In the genomic region with DNA sequence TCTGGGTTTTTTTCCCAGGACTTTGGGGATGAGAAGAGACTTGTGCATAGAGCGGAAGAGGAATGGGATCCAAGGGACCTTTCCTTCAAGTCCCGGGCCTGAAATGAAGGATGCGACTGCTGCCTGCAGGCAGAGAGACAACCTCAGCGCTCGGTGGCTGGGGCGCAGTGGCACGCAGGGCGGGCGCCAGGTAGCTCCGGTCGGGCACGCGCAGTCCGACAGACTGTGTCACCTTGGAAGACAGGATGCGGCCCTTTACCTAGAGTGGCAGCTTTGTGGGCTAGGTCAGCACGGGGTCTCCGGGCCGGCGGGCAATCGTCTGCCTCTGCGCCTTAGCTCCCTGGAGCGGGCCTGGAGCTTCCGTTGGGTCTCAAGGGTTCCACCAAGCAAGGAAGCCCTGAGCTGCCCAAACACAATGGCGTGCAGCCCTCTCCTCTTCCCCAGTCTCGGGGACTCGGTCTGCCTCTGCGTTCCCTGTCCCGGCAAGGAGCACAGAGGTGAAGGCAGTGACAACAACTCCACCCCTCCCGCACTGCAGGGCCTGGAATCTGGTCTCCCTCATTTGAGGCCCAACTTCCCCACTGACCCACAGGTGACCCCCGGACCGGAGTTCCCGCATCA, we compare ENCODE assay signal across 32 cellular contexts. TPM values are rescaled to one million over a fixed set of nuclear protein-coding genes. Genes with fewer than 3 reads are reported as not detected.
DNase-seq lines count a peak whose midpoint lies in the region; ATAC-seq and TF ChIP-seq lines count a peak whose summit lies in the region.
"Had no signal": no experiment of that assay in that cellular context is flagged by ENCODE, and none has a peak within 500 bp of the region (broad histone marks: within the 10 kb centered on the region; RNA-seq: fewer than 3 reads in every experiment).

No MANE protein-coding gene starts in this region.

- H3K36me3 Mint-ChIP-seq in brain: no peaks in the 10 kb centered on the region
- peaks cover 9 to 10% of the 10 kb centered on the region in 2 donors for H3K36me3 Mint-ChIP-seq in stimulated activated naive B cell treated with anti-CD40 and anti-IgM and Interleukin-4, amounts not matched to agents 10 μg/mL and 1 μg/mL and 100 μg/mL, for 72 hours
- H3K36me3 Mint-ChIP-seq in activated CD4-positive, alpha-beta memory T cell treated with anti-CD3 and anti-CD28 coated beads, Interleukin-2, amount 10 ng/mL, durations not matched to agents 7 days and 5 days (ENCODE audit: low read depth): peaks cover 16% of the 10 kb centered on the region
- H3K36me3 Mint-ChIP-seq: activated CD4-positive, alpha-beta memory T cell treated with anti-CD3 and anti-CD28 coated beads for 36 hours had no signal

- H3K4me2 ChIP-seq in SK-N-SH: no peak overlapping the region
- H3K4me2 ChIP-seq: smooth muscle cell had no signal

- H3K27me3 Mint-ChIP-seq in brain: peaks cover 100% of the 10 kb centered on the region
- H3K27me3 Mint-ChIP-seq in stimulated activated naive B cell treated with anti-CD40 and anti-IgM and Interleukin-4, amounts not matched to agents 10 μg/mL and 1 μg/mL and 100 μg/mL, for 72 hours: peaks cover 86 to 96% of the 10 kb centered on the region in 2 donors
- peaks cover 89% of the 10 kb centered on the region for H3K27me3 Mint-ChIP-seq in activated CD4-positive, alpha-beta memory T cell treated with anti-CD3 and anti-CD28 coated beads, Interleukin-2, amount 10 ng/mL, durations not matched to agents 7 days and 5 days

- H3K9me3 ChIP-seq in SK-N-SH: no peaks in the 10 kb centered on the region
- H3K9me3 ChIP-seq in iPS-18c (ENCODE audit: control insufficient read depth, insufficient read depth, low read length): peaks cover 7% of the 10 kb centered on the region
- H3K9me3 ChIP-seq: body of pancreas, SJSA1, thyroid gland had no signal

- H3K9me3 Mint-ChIP-seq in brain: peaks cover 7 to 22% (median 14%) of the 10 kb centered on the region in 5 experiments
- H3K9me3 Mint-ChIP-seq in stimulated activated naive B cell treated with anti-CD40 and anti-IgM and Interleukin-4, amounts not matched to agents 10 μg/mL and 1 μg/mL and 100 μg/mL, for 72 hours: peaks cover 0 to 3% of the 10 kb centered on the region in 2 donors
- H3K9me3 Mint-ChIP-seq in activated CD4-positive, alpha-beta memory T cell treated with anti-CD3 and anti-CD28 coated beads, Interleukin-2, amount 10 ng/mL, durations not matched to agents 7 days and 5 days: peaks cover 2% of the 10 kb centered on the region
- H3K9me3 Mint-ChIP-seq: activated CD4-positive, alpha-beta memory T cell treated with anti-CD3 and anti-CD28 coated beads for 36 hours; CD4-positive, alpha-beta T cell; effector memory CD8-positive, alpha-beta T cell; stimulated activated effector memory CD8-positive, alpha-beta T cell treated with anti-CD3 and anti-CD28 coated beads, Interleukin-12 subunit alpha, Interleukin-12 subunit beta, amount 100 ng/mL, for 72 hours had no signal

- peaks cover 52% of the 10 kb centered on the region for H3K4me1 Mint-ChIP-seq in brain
- H3K4me1 Mint-ChIP-seq in stimulated activated naive B cell treated with anti-CD40 and anti-IgM and Interleukin-4, amounts not matched to agents 10 μg/mL and 1 μg/mL and 100 μg/mL, for 72 hours: peaks cover 48 to 75% of the 10 kb centered on the region in 2 donors
- H3K4me1 Mint-ChIP-seq in activated CD4-positive, alpha-beta memory T cell treated with anti-CD3 and anti-CD28 coated beads, Interleukin-2, amount 10 ng/mL, durations not matched to agents 7 days and 5 days: peaks cover 47% of the 10 kb centered on the region

- TF ChIP-seq EP300 in SK-N-SH (IDR thresholded peaks at IDR 0.05; ENCODE audit: borderline replicate concordance in 1 of 2, low read depth in 1 of 2, low read length in 1 of 2): no peak

- no peak for TF ChIP-seq RAD21 in SK-N-SH (IDR thresholded peaks at IDR 0.05; ENCODE audit: low read length)

- no peaks in the 10 kb centered on the region for H3K36me3 ChIP-seq in SK-N-SH (replicated peaks in 1 of 2; ENCODE audit: control insufficient read depth in 1 of 2, insufficient read depth in 2 of 2, low read length in 1 of 2)
- H3K36me3 ChIP-seq: esophagus squamous epithelium, SJSA1, thyroid gland had no signal

- H3K4me1 ChIP-seq in SK-N-SH (ENCODE audit: control insufficient read depth in 1 of 2, insufficient read depth in 2 of 2, low read depth in 1 of 2, low read length in 1 of 2): peaks cover 0 to 11% of the 10 kb centered on the region in 2 experiments; a peak in 1 of 4 replicates
- H3K4me1 ChIP-seq: SJSA1 had no signal

- no peak overlapping the region for H3K27ac Mint-ChIP-seq in brain
- peak overlapping the region; percentile 42 for H3K27ac Mint-ChIP-seq in stimulated activated naive B cell treated with anti-CD40 and anti-IgM and Interleukin-4, amounts not matched to agents 10 μg/mL and 1 μg/mL and 100 μg/mL, for 72 hours
- H3K27ac Mint-ChIP-seq in activated CD4-positive, alpha-beta memory T cell treated with anti-CD3 and anti-CD28 coated beads, Interleukin-2, amount 10 ng/mL, durations not matched to agents 7 days and 5 days: no peak overlapping the region
- H3K27ac Mint-ChIP-seq: activated CD4-positive, alpha-beta memory T cell treated with anti-CD3 and anti-CD28 coated beads for 36 hours; CD4-positive, alpha-beta T cell; effector memory CD8-positive, alpha-beta T cell; stimulated activated effector memory CD8-positive, alpha-beta T cell treated with anti-CD3 and anti-CD28 coated beads, Interleukin-12 subunit alpha, Interleukin-12 subunit beta, amount 100 ng/mL, for 72 hours had no signal

- TF ChIP-seq CTCF in SK-N-SH (IDR thresholded peaks at IDR 0.05): no peak
- TF ChIP-seq CTCF in brain (conservative IDR thresholded peaks at IDR 0.05): no peak

- POLR2A ChIA-PET in SK-N-SH (lab: Yijun Ruan, JAX): no interaction called here
- POLR2A ChIA-PET in activated CD4-positive, alpha-beta memory T cell treated with anti-CD3 and anti-CD28 coated beads, Interleukin-2, amount 10 ng/mL, durations not matched to agents 7 days and 5 days (lab: Charles Lee): no interaction called here

- H3K9ac ChIP-seq in SK-N-SH: no peak overlapping the region

- H3K27ac ChIP-seq in SK-N-SH (ENCODE audit: low read depth in 2 of 2, low read length in 1 of 2): no peak overlapping the region
- H3K27ac ChIP-seq: 22Rv1, body of pancreas, esophagus squamous epithelium, SJSA1, thyroid gland had no signal

- no peaks in the 10 kb centered on the region for H3F3A ChIP-seq in SK-N-SH (replicated peaks; ENCODE audit: insufficient read depth)

- no peaks in the 10 kb centered on the region for H3K79me2 ChIP-seq in SK-N-SH (ENCODE audit: insufficient read depth)

- no peaks in the 10 kb centered on the region for H4K20me1 ChIP-seq in SK-N-SH (ENCODE audit: insufficient read depth)

- no peak for ATAC-seq in SK-N-SH treated with all-trans-retinoic acid at 6 μM for 48 hours
- ATAC-seq in stimulated activated naive B cell treated with anti-CD40 and anti-IgM and Interleukin-4, amounts not matched to agents 10 μg/mL and 1 μg/mL and 100 μg/mL, for 72 hours (replicated peaks): no peak
- ATAC-seq: body of pancreas; effector memory CD8-positive, alpha-beta T cell; HepG2; stimulated activated effector memory CD8-positive, alpha-beta T cell treated with anti-CD3 and anti-CD28 coated beads, Interleukin-12 subunit alpha, Interleukin-12 subunit beta, amount 100 ng/mL, for 72 hours had no signal

- no peaks in the 10 kb centered on the region for H3K9me2 ChIP-seq in SK-N-SH

- DNase-seq in SK-N-SH (peak; percentile 30), midbrain (lab: John Stamatoyannopoulos, UW) (no peak)
- DNase-seq in stimulated activated naive B cell treated with anti-CD40 and anti-IgM and Interleukin-4, amounts not matched to agents 10 μg/mL and 1 μg/mL and 100 μg/mL, for 72 hours: no peak
- DNase-seq in activated CD4-positive, alpha-beta memory T cell treated with anti-CD3 and anti-CD28 coated beads, Interleukin-2, amount 10 ng/mL, durations not matched to agents 7 days and 5 days: no peak
- DNase-seq in stimulated activated CD4-positive, alpha-beta T cell treated with anti-CD3 and anti-CD28 coated beads, Interleukin-1b, Interleukin-23, amount 100 ng/mL, for 48 hours: no peak
- DNase-seq: activated CD4-positive, alpha-beta memory T cell treated with anti-CD3 and anti-CD28 coated beads for 36 hours; activated gamma-delta T cell treated with Interleukin-2 at 50 U/mL for 16 hours; activated T-cell treated with anti-CD3 and anti-CD28 coated beads, Interleukin-2, amount 50 U/mL, for 1 hour; body of pancreas; CD4-positive, alpha-beta T cell; DMS 273 treated with DMSO at 0.1 percent for 48 hours; effector memory CD8-positive, alpha-beta T cell; esophagus squamous epithelium; hypothalamus; kidney glomerular epithelial cell; NCI-H1694 treated with DMSO at 0.1 percent for 48 hours; NCI-H69; stimulated activated CD4-positive, alpha-beta T cell treated with anti-CD3 and anti-CD28 coated beads, Interleukin-2, amount 100 ng/mL, for 48 hours; thyroid gland had no signal

- no peak overlapping the region for H3K4me3 ChIP-seq in SK-N-SH (ENCODE audit: low read depth in 2 of 2, low read length in 1 of 2)
- H3K4me3 ChIP-seq in iPS-18c (ENCODE audit: insufficient read depth, low read depth, low read length): peak overlapping the region; percentile 44
- H3K4me3 ChIP-seq: body of pancreas, esophagus squamous epithelium, lung, SJSA1, smooth muscle cell, thyroid gland had no signal

- CTCF ChIA-PET in SK-N-SH (lab: Yijun Ruan, JAX): interaction anchor here (4.6 to 9.3 kb wide), 2 partner anchors 13 to 267 kb away, joined by 21 to 69 read pairs; no protein-coding TSS in a partner anchor
- CTCF ChIA-PET in activated CD4-positive, alpha-beta memory T cell treated with anti-CD3 and anti-CD28 coated beads, Interleukin-2, amount 10 ng/mL, durations not matched to agents 7 days and 5 days (lab: Charles Lee): interaction anchor here (1.5 kb wide), 1 partner anchor 15 kb away, joined by 5 read pairs; no protein-coding TSS in a partner anchor

- H3K4me3 Mint-ChIP-seq in brain: peak overlapping the region in 3 of 5 experiments; percentile 16 to 72 (median 65)
- no peak overlapping the region for H3K4me3 Mint-ChIP-seq in stimulated activated naive B cell treated with anti-CD40 and anti-IgM and Interleukin-4, amounts not matched to agents 10 μg/mL and 1 μg/mL and 100 μg/mL, for 72 hours
- H3K4me3 Mint-ChIP-seq in activated CD4-positive, alpha-beta memory T cell treated with anti-CD3 and anti-CD28 coated beads, Interleukin-2, amount 10 ng/mL, durations not matched to agents 7 days and 5 days: no peak overlapping the region
- H3K4me3 Mint-ChIP-seq: activated CD4-positive, alpha-beta memory T cell treated with anti-CD3 and anti-CD28 coated beads for 36 hours had no signal

- WGBS in SK-N-SH (ENCODE audit: low lambda C conversion rate): 19% methylated on average over 24 of the region's 32 CpGs

- no peak overlapping the region for H2AFZ ChIP-seq in SK-N-SH (ENCODE audit: low read depth)

- H3K27me3 ChIP-seq in SK-N-SH (ENCODE audit: insufficient read depth): peaks cover 92% of the 10 kb centered on the region

TF ChIP-seq in SK-N-SH treated with all-trans-retinoic acid at 6 μM for 48 hours, 23 proteins besides CTCF, POLR2A, EP300 and RAD21 (continues in another document):
- TF ChIP-seq CSDC2 (CRISPR knock-in tag; IDR thresholded peaks at IDR 0.05): no peak

RNA-seq across cellular contexts. Expression of a gene that starts 6.0 kb away (rescaled TPM):
- not detected in 2 replicates for polyA plus RNA-seq in SK-N-SH (2012; rRNA removed)
- not detected in 2 replicates for polyA plus RNA-seq in SK-N-SH (2012; cell fraction: cytosol; rRNA removed)
- not detected in 2 replicates for polyA plus RNA-seq in SK-N-SH (2012; cell fraction: nucleus; rRNA removed)
- 47.4 TPM for polyA plus RNA-seq in brain (ENCODE audit: insufficient read depth, low read depth, low replicate concordance)
- under 1 TPM; 0.20 to 0.28 TPM for total RNA-seq in activated CD4-positive, alpha-beta memory T cell treated with anti-CD3 and anti-CD28 coated beads, Interleukin-2, amount 10 ng/mL, durations not matched to agents 7 days and 5 days
- total RNA-seq: esophagus squamous epithelium; frontal cortex; HepG2; LHCN-M2; lung; renal cortical epithelial cell; SJSA1; T-helper 2 cell treated with Interferon-gamma antibody and Interleukin-4, amounts not matched to agents 100 ng/mL and 5 ng/mL, for 36 hours had no signal
- polyA plus RNA-seq: HepG2 had no signal

Comparison
In these comparisons a context has a peak if more than half of its experiments do, and no peak if none do; other contexts are left out.
1. H3K4me3 Mint-ChIP-seq: peak in brain (3 of 5); none in stimulated activated naive B cell treated with anti-CD40 and anti-IgM and Interleukin-4, amounts not matched to agents 10 μg/mL and 1 μg/mL and 100 μg/mL, for 72 hours (0 of 2) and activated CD4-positive, alpha-beta memory T cell treated with anti-CD3 and anti-CD28 coated beads, Interleukin-2, amount 10 ng/mL, durations not matched to agents 7 days and 5 days (single experiment).
2. RNA of a gene that starts 6.0 kb away (polyA plus RNA-seq): 47.4 TPM in brain (single experiment); not detected in SK-N-SH; every median in the first group is over 10 times any median in the second.